8 cellular contexts compared by ENCODE assay signal in the genomic region with DNA sequence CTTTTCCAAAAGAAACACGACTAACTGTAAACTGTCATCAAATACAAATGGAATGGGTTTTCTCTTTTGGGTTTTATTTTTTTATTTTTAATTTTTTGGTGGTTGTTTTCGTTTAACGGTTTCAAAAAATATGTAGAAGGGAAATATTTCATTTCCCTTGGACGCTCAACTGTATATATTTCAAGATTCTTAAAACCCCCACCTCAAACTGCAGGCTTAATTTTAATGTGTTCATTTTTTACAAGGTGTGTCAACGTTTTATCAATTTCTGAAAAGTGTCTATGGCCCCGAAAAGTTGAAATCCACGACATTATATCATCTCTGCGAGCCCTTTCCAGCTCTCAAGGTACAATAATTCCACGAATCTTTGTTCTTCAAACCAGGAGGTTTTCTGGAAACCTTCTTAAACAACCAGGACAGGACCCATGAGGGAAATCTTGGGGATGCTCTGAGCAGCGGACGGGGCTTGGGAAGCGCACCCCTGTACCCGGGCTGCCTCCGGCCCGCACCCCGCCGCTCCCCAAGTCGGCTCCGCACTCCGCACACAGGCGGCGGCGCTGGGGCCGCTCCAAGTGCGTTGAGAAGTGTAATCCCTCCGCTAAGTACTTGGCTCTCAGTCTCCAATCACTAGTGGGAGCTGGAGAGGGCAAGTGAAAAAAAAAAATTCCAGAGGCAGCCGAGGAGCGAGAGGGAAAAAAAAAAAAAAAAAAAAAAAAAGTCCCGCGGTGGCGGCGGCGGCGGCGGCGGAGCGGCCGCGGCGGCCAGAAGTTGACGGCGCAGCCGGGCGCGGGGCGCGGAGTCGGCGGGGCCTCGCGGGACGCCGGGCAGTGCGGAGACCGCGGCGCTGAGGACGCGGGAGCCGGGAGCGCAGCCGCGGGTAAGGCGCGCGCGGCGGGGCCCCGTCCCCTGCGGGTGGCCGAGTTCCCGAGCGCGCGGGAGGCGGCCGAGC. TPM values are rescaled to one million over a fixed set of nuclear protein-coding genes. Genes with fewer than 3 reads are reported as not detected.
DNase-seq lines count a peak whose midpoint lies in the region; ATAC-seq and TF ChIP-seq lines count a peak whose summit lies in the region.

TSS of gene BMPR1B (plus strand) at position 764 of the 949 bp plus-strand sequence. CDS start 346,470 bp downstream, outside the sequence.

- peaks cover 6% of the 10 kb centered on the region for H3K4me1 ChIP-seq in osteoblast (ENCODE audit: insufficient read depth, low read length)

- CTCF ChIA-PET in HEK293T (lab: Yijun Ruan, JAX) = no interaction called here
- CTCF ChIA-PET in activated CD8-positive, alpha-beta T cell treated with anti-CD3 and anti-CD28 coated beads for 36 hours (lab: Charles Lee) = no interaction called here

- H3K27ac Mint-ChIP-seq in activated CD8-positive, alpha-beta T cell treated with anti-CD3 and anti-CD28 coated beads for 36 hours = no peak within 1 kb of the TSS

- peaks cover 57% of the 10 kb centered on the region for H3K27me3 ChIP-seq in osteoblast (ENCODE audit: insufficient read depth, low read length)

- DNase-seq in AG20443 (ENCODE audit: low spot score) (peak; percentile 66), HEK293T (ENCODE audit: extremely low spot score) (peak; percentile 62), Right ventricle myocardium superior (peak; percentile 46), osteoblast (ENCODE audit: insufficient read length, low spot score, missing footprints) (no peak), DMS114 treated with DMSO at 0.1 percent for 48 hours (lab: John Stamatoyannopoulos, UW; ENCODE audit: unreplicated experiment) (no peak), NOMO-1 treated with DMSO at 0.1 percent for 48 hours (lab: John Stamatoyannopoulos, UW; ENCODE audit: unreplicated experiment) (no peak)
- no peak for DNase-seq in activated CD8-positive, alpha-beta T cell treated with anti-CD3 and anti-CD28 coated beads for 36 hours

- H3K36me3 Mint-ChIP-seq in activated CD8-positive, alpha-beta T cell treated with anti-CD3 and anti-CD28 coated beads for 36 hours (ENCODE audit: low read depth) = no peaks in the 10 kb centered on the region

- no peak for TF ChIP-seq CTCF in activated CD8-positive, alpha-beta T cell treated with anti-CD3 and anti-CD28 coated beads for 36 hours (IDR thresholded peaks at IDR 0.05)
- no peak for TF ChIP-seq CTCF in osteoblast (IDR thresholded peaks at IDR 0.05; ENCODE audit: extremely low read depth, low read depth, low read length)

- H3K4me2 ChIP-seq in osteoblast (ENCODE audit: insufficient read depth, low read length) = peak within 1 kb of the TSS; percentile 83

- no peaks in the 10 kb centered on the region for H4K20me1 ChIP-seq in osteoblast (ENCODE audit: insufficient read depth, low read length)

- no peaks in the 10 kb centered on the region for H3K9me3 Mint-ChIP-seq in activated CD8-positive, alpha-beta T cell treated with anti-CD3 and anti-CD28 coated beads for 36 hours

- H3K36me3 ChIP-seq in osteoblast (ENCODE audit: insufficient read depth, low read length) = no peaks in the 10 kb centered on the region

- peaks cover 51% of the 10 kb centered on the region for H3K27me3 Mint-ChIP-seq in activated CD8-positive, alpha-beta T cell treated with anti-CD3 and anti-CD28 coated beads for 36 hours

- POLR2A ChIA-PET in HEK293T (lab: Yijun Ruan, JAX) = interaction anchor here (0.8 kb wide), 1 partner anchor 295 kb away, joined by 3 read pairs; no protein-coding TSS in a partner anchor
- POLR2A ChIA-PET in activated CD8-positive, alpha-beta T cell treated with anti-CD3 and anti-CD28 coated beads for 36 hours (lab: Charles Lee) = no interaction called here

- H2AFZ ChIP-seq in osteoblast (ENCODE audit: low read length) = peak within 1 kb of the TSS; percentile 89

- peaks cover 8% of the 10 kb centered on the region for H3K4me1 Mint-ChIP-seq in activated CD8-positive, alpha-beta T cell treated with anti-CD3 and anti-CD28 coated beads for 36 hours (ENCODE audit: low read depth)

- peak; percentile 53 for ATAC-seq in activated CD8-positive, alpha-beta T cell treated with anti-CD3 and anti-CD28 coated beads for 36 hours
- ATAC-seq in Right ventricle myocardium superior (ENCODE audit: poor library complexity) (peak; percentile 58), HG03280 (IDR thresholded peaks at IDR 0.05; ENCODE audit: unreplicated experiment) (no peak)

- H3K27ac ChIP-seq in osteoblast (ENCODE audit: low read depth, low read length) = no peak within 1 kb of the TSS

- no peaks in the 10 kb centered on the region for H3K9me3 ChIP-seq in osteoblast (ENCODE audit: low read depth, low read length)

- H3K4me3 Mint-ChIP-seq in activated CD8-positive, alpha-beta T cell treated with anti-CD3 and anti-CD28 coated beads for 36 hours = peak within 1 kb of the TSS; percentile 40

- no peaks in the 10 kb centered on the region for H3K79me2 ChIP-seq in osteoblast (ENCODE audit: insufficient read depth, low read length)

- intact Hi-C loops in activated CD8-positive, alpha-beta T cell treated with anti-CD3 and anti-CD28 coated beads for 36 hours (cut with micrococcal nuclease) = no loop called here
- intact Hi-C loops in Right ventricle myocardium superior (cut with DNase I) = no loop called here

- H3K4me3 ChIP-seq in osteoblast (ENCODE audit: insufficient read depth, low read length) = peak within 1 kb of the TSS; percentile 69

TF ChIP-seq in HEK293T, 16 proteins besides CTCF, POLR2A, EP300 and RAD21:
- no peak for TF ChIP-seq BHLHE40 (IDR thresholded peaks at IDR 0.05; ENCODE audit: borderline replicate concordance)
- no peak for TF ChIP-seq LEF1 (IDR thresholded peaks at IDR 0.05; ENCODE audit: borderline replicate concordance)
- TF ChIP-seq HDGF (IDR thresholded peaks at IDR 0.05; ENCODE audit: borderline replicate concordance) = no peak
- TF ChIP-seq ELF4 (IDR thresholded peaks at IDR 0.05) = no peak
- TF ChIP-seq L3MBTL2 (conservative IDR thresholded peaks at IDR 0.05) = no peak
- TF ChIP-seq FOXM1 (IDR thresholded peaks at IDR 0.05; ENCODE audit: borderline replicate concordance) = 0 out of 2 replicates have a peak, but pooled peaks have one; percentile 43
- no peak for TF ChIP-seq FOXA1 (IDR thresholded peaks at IDR 0.05)
- TF ChIP-seq CTBP1 (IDR thresholded peaks at IDR 0.05; ENCODE audit: borderline replicate concordance) = no peak
- TF ChIP-seq ZNF384 (IDR thresholded peaks at IDR 0.05) = peak; percentile 93

RNA-seq across cellular contexts. Expression of gene BMPR1B, which starts in this region (rescaled TPM):
- not detected for total RNA-seq in activated CD8-positive, alpha-beta T cell treated with anti-CD3 and anti-CD28 coated beads for 36 hours
- total RNA-seq in Right ventricle myocardium superior (1.4 TPM), osteoblast (2.5 and 7.1 TPM in 2 replicates)

Comparison
In these comparisons a context has a peak if more than half of its experiments do, and no peak if none do; other contexts are left out.
1. Peak in ATAC-seq in activated CD8-positive, alpha-beta T cell treated with anti-CD3 and anti-CD28 coated beads for 36 hours; RNA of the gene not detected or under 1 TPM.
2. DNase-seq: peak in AG20443 (single experiment), HEK293T (single experiment) and Right ventricle myocardium superior (single experiment); none in activated CD8-positive, alpha-beta T cell treated with anti-CD3 and anti-CD28 coated beads for 36 hours (single experiment), osteoblast (single experiment), DMS114 treated with DMSO at 0.1 percent for 48 hours (single experiment) and NOMO-1 treated with DMSO at 0.1 percent for 48 hours (single experiment).